ENCODE assay signal across 8 cellular contexts in genomic region chr2:143284087-143284675, GRCh38.
DNase-seq lines count a peak whose midpoint lies in the region; ATAC-seq and TF ChIP-seq lines count a peak whose summit lies in the region.

No MANE protein-coding gene starts in this region.

- intact Hi-C loops in esophagus muscularis mucosa (cut with DNase I) (no loop called here), psoas muscle (cut with DNase I) (no loop called here), ascending aorta (cut with DNase I) (no loop called here)

- TF ChIP-seq POLR2A in esophagus muscularis mucosa (IDR thresholded peaks at IDR 0.05; ENCODE audit: low read depth), result no peak

- H3K9me3 ChIP-seq in esophagus muscularis mucosa (no peaks in the 10 kb centered on the region), psoas muscle (no peaks in the 10 kb centered on the region), ascending aorta (no peaks in the 10 kb centered on the region)

- 64% methylated on average over 7 of the region's 7 CpGs for WGBS in esophagus muscularis mucosa
- WGBS in psoas muscle, 3 donors, result 68 to 74% (median 73%) methylated on average over 7 of the region's 7 CpGs

- H3K4me3 ChIP-seq in HL-60 (replicated peaks; ENCODE audit: insufficient read depth, low read length) (no peak overlapping the region), esophagus muscularis mucosa (no peak overlapping the region), psoas muscle (no peak overlapping the region), ascending aorta (no peak overlapping the region)

- no peak for TF ChIP-seq EP300 in esophagus muscularis mucosa (IDR thresholded peaks at IDR 0.05)

- DNase-seq in NCI-H1436 (lab: John Stamatoyannopoulos, UW) (peak; percentile 18), NCI-H1436 treated with DMSO at 0.1 percent for 48 hours (lab: John Stamatoyannopoulos, UW) (no peak), HL-60 (ENCODE audit: low read depth in 1 of 2, low spot score in 1 of 2) (peak; percentile 41 to 52), T-helper 9 cell (peak; percentile 8), esophagus muscularis mucosa (ENCODE audit: extremely low spot score) (no peak), psoas muscle (no peak), ascending aorta (ENCODE audit: low spot score in 2 of 2) (no peak)

- peak; percentile 80 for ATAC-seq in GM18907 (IDR thresholded peaks at IDR 0.05; ENCODE audit: unreplicated experiment)
- ATAC-seq in psoas muscle, result no peak

- H3K27ac ChIP-seq in HL-60 (replicated peaks) (no peak overlapping the region), esophagus muscularis mucosa (replicated peaks in 1 of 4) (no peak overlapping the region), psoas muscle (no peak overlapping the region), ascending aorta (no peak overlapping the region)

- no peaks in the 10 kb centered on the region for H3K4me1 ChIP-seq in esophagus muscularis mucosa
- H3K4me1 ChIP-seq in psoas muscle, result no peaks in the 10 kb centered on the region
- no peaks in the 10 kb centered on the region for H3K4me1 ChIP-seq in ascending aorta

- peak; percentile 76 for TF ChIP-seq CTCF in HL-60 (IDR thresholded peaks at IDR 0.05; ENCODE audit: insufficient read depth, low read length)
- peak in 2 of 3 experiments; percentile 29 to 47 for TF ChIP-seq CTCF in esophagus muscularis mucosa (IDR thresholded peaks at IDR 0.05)
- peak; percentile 22 for TF ChIP-seq CTCF in psoas muscle (IDR thresholded peaks at IDR 0.05)
- peak in 1 of 3 experiments; percentile 40 for TF ChIP-seq CTCF in ascending aorta (IDR thresholded peaks at IDR 0.05)

- H3K27me3 ChIP-seq in HL-60 (ENCODE audit: insufficient read depth, poor library complexity, severe bottlenecking), result no peaks in the 10 kb centered on the region
- H3K27me3 ChIP-seq in esophagus muscularis mucosa, result no peaks in the 10 kb centered on the region
- no peaks in the 10 kb centered on the region for H3K27me3 ChIP-seq in psoas muscle (ENCODE audit: insufficient read depth in 3 of 3, low read length in 2 of 3)
- no peaks in the 10 kb centered on the region for H3K27me3 ChIP-seq in ascending aorta

- H3K36me3 ChIP-seq in esophagus muscularis mucosa (no peaks in the 10 kb centered on the region), psoas muscle (ENCODE audit: insufficient read depth in 1 of 2, low read depth in 1 of 2) (no peaks in the 10 kb centered on the region), ascending aorta (no peaks in the 10 kb centered on the region)

Comparison
In these comparisons a context has a peak if more than half of its experiments do, and no peak if none do; other contexts are left out.
1. DNase-seq: peak in NCI-H1436 (single experiment), HL-60 (2 of 2) and T-helper 9 cell (single experiment); none in NCI-H1436 treated with DMSO at 0.1 percent for 48 hours (single experiment), esophagus muscularis mucosa (single experiment), psoas muscle (0 of 2) and ascending aorta (0 of 2).